Comparison of ENCODE assay signal across 8 cellular contexts in genomic region chr7:20785211-20786048, GRCh38. TPM values are rescaled to one million over a fixed set of nuclear protein-coding genes. Genes with fewer than 3 reads are reported as not detected.
A peak's percentile ranks its signal among the peaks of the same experiment; 100 is the strongest.
DNase-seq lines count a peak whose midpoint lies in the region; ATAC-seq and TF ChIP-seq lines count a peak whose summit lies in the region.

No MANE protein-coding gene starts in this region.

- H3K4me2 ChIP-seq in GM23338 = peak overlapping the region; percentile 88

- peak overlapping the region; percentile 87 for H3K4me3 Mint-ChIP-seq in GM23338
- peak overlapping the region; percentile 60 for H3K4me3 Mint-ChIP-seq in activated CD4-positive, alpha-beta memory T cell treated with anti-CD3 and anti-CD28 coated beads for 36 hours

- H3K4me1 ChIP-seq in GM23338 (ENCODE audit: insufficient read depth) (peaks cover 60% of the 10 kb centered on the region), iPS-18a (ENCODE audit: control insufficient read depth, low read depth, low read length) (peaks cover 49% of the 10 kb centered on the region), thoracic aorta (ENCODE audit: control insufficient read depth in 1 of 2, low read depth in 2 of 2) (peaks cover 25 to 35% of the 10 kb centered on the region in 2 donors)

- in situ Hi-C loops in ACHN (cut with HindIII; ENCODE audit: low pct_ligation_motif_present, low pct_unique_long_range_greater_than_20kb, low sequenced_read_pairs) = no loop called here

- POLR2A ChIA-PET in activated CD4-positive, alpha-beta memory T cell treated with anti-CD3 and anti-CD28 coated beads for 36 hours (lab: Charles Lee) = no interaction called here

- no peaks in the 10 kb centered on the region for H3K9me3 Mint-ChIP-seq in GM23338
- no peaks in the 10 kb centered on the region for H3K9me3 Mint-ChIP-seq in activated CD4-positive, alpha-beta memory T cell treated with anti-CD3 and anti-CD28 coated beads for 36 hours

- peaks cover 42% of the 10 kb centered on the region for H3K27me3 Mint-ChIP-seq in GM23338 (ENCODE audit: insufficient read depth, low read depth, poor library complexity)
- peaks cover 69% of the 10 kb centered on the region for H3K27me3 Mint-ChIP-seq in activated CD4-positive, alpha-beta memory T cell treated with anti-CD3 and anti-CD28 coated beads for 36 hours

- H3K36me3 Mint-ChIP-seq in GM23338 (ENCODE audit: low read depth) = peaks cover 3% of the 10 kb centered on the region; the same call in 2 of the 3 replicates
- peaks cover 11% of the 10 kb centered on the region for H3K36me3 Mint-ChIP-seq in activated CD4-positive, alpha-beta memory T cell treated with anti-CD3 and anti-CD28 coated beads for 36 hours

- intact Hi-C loops in activated CD4-positive, alpha-beta memory T cell treated with anti-CD3 and anti-CD28 coated beads for 36 hours (cut with micrococcal nuclease) = loop anchor here (1.0 to 10.0 kb wide), 3 partner anchors 11 to 1219 kb away; partner anchors contain the start of gene ITGB8

- H3F3A ChIP-seq in GM23338 (replicated peaks; ENCODE audit: low read depth) = peaks cover 6% of the 10 kb centered on the region

- H3K9ac ChIP-seq in iPS-18a (ENCODE audit: low read length) = peak overlapping the region; percentile 73

- TF ChIP-seq CTCF in GM23338 (conservative IDR thresholded peaks at IDR 0.05; ENCODE audit: low read depth in 2 of 2) (no peak), thoracic aorta (IDR thresholded peaks at IDR 0.05) (no peak)

- peaks cover 45% of the 10 kb centered on the region for H3K4me1 Mint-ChIP-seq in GM23338
- peaks cover 24% of the 10 kb centered on the region for H3K4me1 Mint-ChIP-seq in activated CD4-positive, alpha-beta memory T cell treated with anti-CD3 and anti-CD28 coated beads for 36 hours (ENCODE audit: low read depth)

- peak overlapping the region; percentile 9; the same call in 1 of the 2 replicates for H2AFZ ChIP-seq in GM23338

- H3K79me2 ChIP-seq in GM23338 (replicated peaks; ENCODE audit: insufficient read depth) = no peaks in the 10 kb centered on the region; the same call in 1 of the 2 replicates

- H3K36me3 ChIP-seq in GM23338 (ENCODE audit: insufficient read depth) = no peaks in the 10 kb centered on the region
- no peaks in the 10 kb centered on the region for H3K36me3 ChIP-seq in iPS-18a (ENCODE audit: control insufficient read depth, low read depth, low read length)
- H3K36me3 ChIP-seq in thoracic aorta = no peaks in the 10 kb centered on the region

- no peaks in the 10 kb centered on the region for H4K20me1 ChIP-seq in GM23338 (replicated peaks; ENCODE audit: insufficient read depth)

- H3K27ac Mint-ChIP-seq in GM23338 = no peak overlapping the region
- H3K27ac Mint-ChIP-seq in activated CD4-positive, alpha-beta memory T cell treated with anti-CD3 and anti-CD28 coated beads for 36 hours = peak overlapping the region; percentile 40

- H3K27me3 ChIP-seq in GM23338 (ENCODE audit: insufficient read depth) (peaks cover 63% of the 10 kb centered on the region), iPS-18a (ENCODE audit: control insufficient read depth, insufficient read depth, low read length) (peaks cover 52% of the 10 kb centered on the region), thoracic aorta (replicated peaks; ENCODE audit: insufficient read depth) (peaks cover 29% of the 10 kb centered on the region)

- no peak overlapping the region for H3K27ac ChIP-seq in GM23338 (ENCODE audit: low read depth)
- no peak overlapping the region for H3K27ac ChIP-seq in iPS-18a (ENCODE audit: low read length)
- no peak overlapping the region for H3K27ac ChIP-seq in thoracic aorta
- H3K27ac ChIP-seq in substantia nigra (ENCODE audit: low read depth, low read length, poor library complexity, severe bottlenecking) = no peak overlapping the region

- DNase-seq in ACHN (peak; percentile 47), GM23338 (ENCODE audit: low spot score) (peak; percentile 78), thoracic aorta (ENCODE audit: low spot score) (no peak), GF-D8 (lab: John Stamatoyannopoulos, UW) (no peak), substantia nigra (lab: John Stamatoyannopoulos, UW) (no peak)
- DNase-seq in activated CD4-positive, alpha-beta memory T cell treated with anti-CD3 and anti-CD28 coated beads for 36 hours = no peak

- CTCF ChIA-PET in activated CD4-positive, alpha-beta memory T cell treated with anti-CD3 and anti-CD28 coated beads for 36 hours (lab: Charles Lee) = no interaction called here

- ATAC-seq in GM23338 = peak; percentile 11
- ATAC-seq in thoracic aorta (ENCODE audit: insufficient number of reproducible peaks, low FRiP score, low read depth) = no peak
- ATAC-seq in GM19324 (IDR thresholded peaks at IDR 0.05; ENCODE audit: low FRiP score, unreplicated experiment) = no peak

- H3K4me3 ChIP-seq in GM23338 (peak overlapping the region; percentile 63), iPS-18a (ENCODE audit: low read length) (peak overlapping the region; percentile 70), thoracic aorta (peak overlapping the region; percentile 63)

- no peaks in the 10 kb centered on the region for H3K9me2 ChIP-seq in GM23338 (ENCODE audit: insufficient read depth)

- no peaks in the 10 kb centered on the region for H3K9me3 ChIP-seq in iPS-18a (ENCODE audit: control insufficient read depth, low read depth, low read length)
- no peaks in the 10 kb centered on the region for H3K9me3 ChIP-seq in thoracic aorta

TF ChIP-seq in GM23338, 12 proteins besides CTCF, POLR2A, EP300 and RAD21 (continues in another document):
- TF ChIP-seq, protein P1, sequence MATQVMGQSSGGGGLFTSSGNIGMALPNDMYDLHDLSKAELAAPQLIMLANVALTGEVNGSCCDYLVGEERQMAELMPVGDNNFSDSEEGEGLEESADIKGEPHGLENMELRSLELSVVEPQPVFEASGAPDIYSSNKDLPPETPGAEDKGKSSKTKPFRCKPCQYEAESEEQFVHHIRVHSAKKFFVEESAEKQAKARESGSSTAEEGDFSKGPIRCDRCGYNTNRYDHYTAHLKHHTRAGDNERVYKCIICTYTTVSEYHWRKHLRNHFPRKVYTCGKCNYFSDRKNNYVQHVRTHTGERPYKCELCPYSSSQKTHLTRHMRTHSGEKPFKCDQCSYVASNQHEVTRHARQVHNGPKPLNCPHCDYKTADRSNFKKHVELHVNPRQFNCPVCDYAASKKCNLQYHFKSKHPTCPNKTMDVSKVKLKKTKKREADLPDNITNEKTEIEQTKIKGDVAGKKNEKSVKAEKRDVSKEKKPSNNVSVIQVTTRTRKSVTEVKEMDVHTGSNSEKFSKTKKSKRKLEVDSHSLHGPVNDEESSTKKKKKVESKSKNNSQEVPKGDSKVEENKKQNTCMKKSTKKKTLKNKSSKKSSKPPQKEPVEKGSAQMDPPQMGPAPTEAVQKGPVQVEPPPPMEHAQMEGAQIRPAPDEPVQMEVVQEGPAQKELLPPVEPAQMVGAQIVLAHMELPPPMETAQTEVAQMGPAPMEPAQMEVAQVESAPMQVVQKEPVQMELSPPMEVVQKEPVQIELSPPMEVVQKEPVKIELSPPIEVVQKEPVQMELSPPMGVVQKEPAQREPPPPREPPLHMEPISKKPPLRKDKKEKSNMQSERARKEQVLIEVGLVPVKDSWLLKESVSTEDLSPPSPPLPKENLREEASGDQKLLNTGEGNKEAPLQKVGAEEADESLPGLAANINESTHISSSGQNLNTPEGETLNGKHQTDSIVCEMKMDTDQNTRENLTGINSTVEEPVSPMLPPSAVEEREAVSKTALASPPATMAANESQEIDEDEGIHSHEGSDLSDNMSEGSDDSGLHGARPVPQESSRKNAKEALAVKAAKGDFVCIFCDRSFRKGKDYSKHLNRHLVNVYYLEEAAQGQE (IDR thresholded peaks at IDR 0.05; ENCODE audit: unreplicated experiment) = no peak
- TF ChIP-seq POLR2AphosphoS5 (IDR thresholded peaks at IDR 0.05; ENCODE audit: low read depth) (no peak), STAT1 (IDR thresholded peaks at IDR 0.05; ENCODE audit: unreplicated experiment) (no peak), EZH2phosphoT487 (IDR thresholded peaks at IDR 0.05; ENCODE audit: unreplicated experiment) (no peak), NANOG (IDR thresholded peaks at IDR 0.05; ENCODE audit: borderline replicate concordance) (no peak), ZNF114 (CRISPR knock-in tag; IDR thresholded peaks at IDR 0.05) (no peak)

RNA-seq across cellular contexts. Expression of gene SP8, which starts 1.3 kb away (rescaled TPM):
- total RNA-seq in GM23338 (2014; rRNA removed; shearing (Covaris generic)) = 4.4 and 6.7 TPM in 2 replicates
- 3.4 and 3.7 TPM in 2 replicates for polyA plus RNA-seq in GM23338 (2016; fragmentation: Nextera tagmentation; extraction: Ambion mirVana)
- not detected for total RNA-seq in activated CD4-positive, alpha-beta memory T cell treated with anti-CD3 and anti-CD28 coated beads for 36 hours
- not detected for total RNA-seq in thoracic aorta

Comparison
In these comparisons a context has a peak if more than half of its experiments do, and no peak if none do; other contexts are left out.
1. DNase-seq: peak in ACHN (single experiment) and GM23338 (single experiment); none in activated CD4-positive, alpha-beta memory T cell treated with anti-CD3 and anti-CD28 coated beads for 36 hours (single experiment), thoracic aorta (single experiment), GF-D8 (single experiment) and substantia nigra (0 of 49).
2. Peak in every context shown above with its lines, with median percentiles within 50 percentile points of each other: H3K4me3 ChIP-seq.